9 cellular contexts compared by ENCODE assay signal in the genomic region with DNA sequence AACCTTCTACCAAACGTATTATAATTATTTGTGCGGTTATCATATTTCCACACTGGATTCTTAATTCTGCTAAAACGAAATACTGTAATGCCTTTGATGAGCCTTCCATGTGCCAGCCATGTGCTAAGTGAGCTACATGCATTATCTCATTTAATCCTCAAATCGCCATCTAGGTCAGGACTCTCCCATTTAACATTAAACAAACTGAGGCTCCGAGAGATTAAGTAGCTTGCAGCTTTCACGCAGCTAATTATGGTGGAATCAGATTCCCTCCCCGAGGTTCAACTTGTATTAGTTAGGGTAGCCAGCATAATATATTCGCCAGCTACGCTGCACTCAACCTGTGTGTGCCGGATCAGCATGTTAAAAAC. TPM values are rescaled to one million over a fixed set of nuclear protein-coding genes. Genes with fewer than 3 reads are reported as not detected.
DNase-seq lines count a peak whose midpoint lies in the region; ATAC-seq, FAIRE-seq and TF ChIP-seq lines count a peak whose summit lies in the region.
"Had no signal": no experiment of that assay in that cellular context is flagged by ENCODE, and none has a peak within 500 bp of the region (broad histone marks: within the 10 kb centered on the region; RNA-seq: fewer than 3 reads in every experiment).

No MANE protein-coding gene starts in this region.

- ATAC-seq in HepG2 (no peak), right lobe of liver (no peak)

- in situ Hi-C loops in HepG2 (cut with HindIII; ENCODE audit: extremely low pct_ligation_motif_present, low pct_unique_long_range_greater_than_20kb) (no loop called here), GM13977 (cut with MboI; ENCODE audit: low pct_unique_long_range_greater_than_20kb, low sequenced_read_pairs, unreplicated experiment) (no loop called here)

- FAIRE-seq in HepG2 (lab: Jason Lieb, UNC), result no peak

- peak overlapping the region; percentile 33 to 83 (median 46); a peak in 5 of 6 replicates for H3K4me3 ChIP-seq in HepG2 (replicated peaks in 1 of 3; ENCODE audit: insufficient read depth in 1 of 3, low read depth in 2 of 3, low read length in 3 of 3)
- peak overlapping the region in 1 of 3 donors; percentile 13 for H3K4me3 ChIP-seq in right lobe of liver
- peak overlapping the region; percentile 51 for H3K4me3 ChIP-seq in WERI-Rb-1 (ENCODE audit: low read depth, low read length)
- H3K4me3 ChIP-seq in iPS-15b (ENCODE audit: low read depth, low read length), result peak overlapping the region; percentile 86
- peak overlapping the region; percentile 48 for H3K4me3 ChIP-seq in suprapubic skin

- no peaks in the 10 kb centered on the region for H3K9me3 ChIP-seq in HepG2 (ENCODE audit: low read length)
- no peaks in the 10 kb centered on the region for H3K9me3 ChIP-seq in right lobe of liver
- no peaks in the 10 kb centered on the region for H3K9me3 ChIP-seq in WERI-Rb-1 (ENCODE audit: severe bottlenecking)
- no peaks in the 10 kb centered on the region for H3K9me3 ChIP-seq in iPS-15b (ENCODE audit: control insufficient read depth, insufficient read depth, low read length)
- no peaks in the 10 kb centered on the region for H3K9me3 ChIP-seq in suprapubic skin
- H3K9me3 ChIP-seq: tibial artery had no signal

- intact Hi-C loops in HepG2 (cut with micrococcal nuclease; ENCODE audit: unreplicated experiment), result loop anchor here (2.0 kb wide), 1 partner anchor 41 kb away; no protein-coding TSS in a partner anchor
- intact Hi-C loops in right lobe of liver (cut with DNase I), result no loop called here

- no peak for TF ChIP-seq POLR2A in HepG2 (IDR thresholded peaks at IDR 0.05; ENCODE audit: insufficient read depth in 1 of 2, low read depth in 2 of 2, low read length in 2 of 2)
- no peak for TF ChIP-seq POLR2A in right lobe of liver (IDR thresholded peaks at IDR 0.05)
- TF ChIP-seq POLR2A in suprapubic skin (IDR thresholded peaks at IDR 0.05), result no peak

- no peaks in the 10 kb centered on the region for H3K79me2 ChIP-seq in HepG2 (ENCODE audit: insufficient read depth, low read length)

- no peak overlapping the region for H3K27ac ChIP-seq in HepG2 (ENCODE audit: extremely low read length, insufficient read depth, low read length)
- H3K27ac ChIP-seq in right lobe of liver, result no peak overlapping the region
- no peak overlapping the region for H3K27ac ChIP-seq in WERI-Rb-1
- no peak overlapping the region for H3K27ac ChIP-seq in suprapubic skin
- H3K27ac ChIP-seq: tibial artery had no signal

- no peaks in the 10 kb centered on the region for H4K20me1 ChIP-seq in HepG2 (ENCODE audit: insufficient read depth, low read length)

- 23% methylated on average over 10 of the region's 10 CpGs for WGBS in HepG2 (ENCODE audit: low lambda C conversion rate)
- 57% methylated on average over 9 of the region's 10 CpGs for WGBS in right lobe of liver (ENCODE audit: insufficient coverage, low coverage, low lambda C conversion rate, missing lambda C conversion rate)
- 39% methylated on average over 10 of the region's 10 CpGs for WGBS in suprapubic skin

- no peak overlapping the region for H3K9ac ChIP-seq in HepG2 (ENCODE audit: insufficient read depth, low read depth, low read length)
- no peak overlapping the region for H3K9ac ChIP-seq in iPS-15b (ENCODE audit: low read depth, low read length)

- no peak for TF ChIP-seq EP300 in HepG2 (IDR thresholded peaks at IDR 0.05; ENCODE audit: low read depth in 2 of 2, low read length in 2 of 2)
- TF ChIP-seq EP300 in HepG2 (CRISPR knock-in tag; IDR thresholded peaks at IDR 0.05; ENCODE audit: borderline replicate concordance), result no peak
- TF ChIP-seq EP300 in suprapubic skin (IDR thresholded peaks at IDR 0.05), result no peak

- H3K27me3 ChIP-seq in HepG2 (ENCODE audit: control insufficient read depth in 1 of 2, insufficient read depth in 2 of 2, low read length in 2 of 2) (peaks cover 0 to 17% of the 10 kb centered on the region in 2 experiments; a peak in 2 of 5 replicates), right lobe of liver (no peaks in the 10 kb centered on the region), WERI-Rb-1 (ENCODE audit: insufficient read depth, low read depth, severe bottlenecking) (no peaks in the 10 kb centered on the region), iPS-15b (ENCODE audit: control insufficient read depth, insufficient read depth, low read length) (peaks cover 31% of the 10 kb centered on the region), suprapubic skin (peaks cover 28% of the 10 kb centered on the region)

- BruUV-seq in HepG2 (replicated peaks; lab: Mats Ljungman, UMichigan), result no TSS peak

- no peak overlapping the region for H2AFZ ChIP-seq in HepG2 (ENCODE audit: low read length)

- DNase-seq in HepG2 (ENCODE audit: low spot score), result no peak
- no peak for DNase-seq in right lobe of liver
- DNase-seq in WERI-Rb-1, result no peak
- DNase-seq in suprapubic skin (ENCODE audit: low spot score in 2 of 2), result no peak
- no peak for DNase-seq in AML-193 (lab: John Stamatoyannopoulos, UW)
- DNase-seq in GM13977 (ENCODE audit: low spot score), result no peak
- no peak for DNase-seq in activated gamma-delta T cell (lab: John Stamatoyannopoulos, UW)

- TF ChIP-seq CTCF in HepG2 (CRISPR knock-in tag; IDR thresholded peaks at IDR 0.05) (no peak), right lobe of liver (IDR thresholded peaks at IDR 0.05) (no peak), WERI-Rb-1 (IDR thresholded peaks at IDR 0.05; ENCODE audit: low read depth, low read length) (no peak), suprapubic skin (IDR thresholded peaks at IDR 0.05) (no peak), GM13977 (IDR thresholded peaks at IDR 0.05; ENCODE audit: extremely low read depth, insufficient read depth, missing control alignments) (no peak)

- peaks cover 26% of the 10 kb centered on the region for H3K4me1 ChIP-seq in HepG2 (ENCODE audit: insufficient read depth, low read length)
- H3K4me1 ChIP-seq in right lobe of liver, result peaks cover 0 to 5% (median 3%) of the 10 kb centered on the region in 4 donors
- no peaks in the 10 kb centered on the region for H3K4me1 ChIP-seq in iPS-15b (ENCODE audit: control insufficient read depth, insufficient read depth, low read length)
- peaks cover 15% of the 10 kb centered on the region for H3K4me1 ChIP-seq in suprapubic skin

- peak overlapping the region; percentile 91 for H3K4me2 ChIP-seq in HepG2 (ENCODE audit: low read depth, low read length)

- POLR2A ChIA-PET in HepG2 (lab: Yijun Ruan, JAX), result interaction anchor here (1.0 kb wide), 1 partner anchor 41 kb away, joined by 3 read pairs; no protein-coding TSS in a partner anchor

- H3K36me3 ChIP-seq in HepG2 (replicated peaks in 1 of 2; ENCODE audit: control insufficient read depth in 1 of 2, insufficient read depth in 2 of 2, low read length in 2 of 2) (no peaks in the 10 kb centered on the region), right lobe of liver (no peaks in the 10 kb centered on the region), WERI-Rb-1 (no peaks in the 10 kb centered on the region; the same call in 1 of the 2 replicates), iPS-15b (ENCODE audit: control insufficient read depth, insufficient read depth, low read length) (no peaks in the 10 kb centered on the region), suprapubic skin (no peaks in the 10 kb centered on the region)
- H3K36me3 ChIP-seq: tibial artery had no signal

- no peak for TF ChIP-seq RAD21 in HepG2 (CRISPR knock-in tag; IDR thresholded peaks at IDR 0.05)

- CTCF ChIA-PET in HepG2 (lab: Yijun Ruan, JAX; ENCODE audit: low intra/inter-chr PET ratio, low total read pairs), result no interaction called here

RNA-seq across cellular contexts. Expression of a gene that starts 0.8 kb away (rescaled TPM):
- 12.9 and 15.3 TPM in 2 replicates for total RNA-seq in HepG2 (2016; rRNA removed; fragmentation: Illumina TruSeq; extraction: Trizol)
- 15.1 and 19.5 TPM in 2 replicates for total RNA-seq in HepG2 (2016; cell fraction: cytosol; rRNA removed; fragmentation: Illumina TruSeq; extraction: Trizol; ENCODE audit: low read depth)
- 10.8 and 14.4 TPM in 2 replicates for total RNA-seq in HepG2 (2016; cell fraction: insoluble cytoplasmic fraction; rRNA removed; fragmentation: Illumina TruSeq; extraction: Trizol)
- 32.7 and 34.3 TPM in 2 replicates for total RNA-seq in HepG2 (2016; cell fraction: membrane; rRNA removed; fragmentation: Illumina TruSeq; extraction: Trizol)
- 8.1 and 9.4 TPM in 2 replicates for total RNA-seq in HepG2 (2016; cell fraction: nucleus; rRNA removed; fragmentation: Illumina TruSeq; extraction: Trizol)
- 16.5 and 18.2 TPM in 2 replicates for polyA plus RNA-seq in HepG2 (2011; rRNA removed)
- polyA plus RNA-seq in HepG2 (2011; cell fraction: cytosol; rRNA removed), result 19.8 and 23.3 TPM in 2 replicates
- 8.5 and 9.9 TPM in 2 replicates for polyA plus RNA-seq in HepG2 (2011; cell fraction: nucleus; rRNA removed)
- 10.1 and 13.3 TPM in 2 replicates for polyA plus RNA-seq in HepG2 (2012)
- polyA plus RNA-seq in HepG2 (2016; cell fraction: cytosol; fragmentation: Illumina TruSeq; extraction: Trizol; ENCODE audit: low read depth), result 23.0 and 28.4 TPM in 2 replicates
- polyA plus RNA-seq in HepG2 (2016; cell fraction: insoluble cytoplasmic fraction; fragmentation: Illumina TruSeq; extraction: Trizol; ENCODE audit: low read depth), result 13.0 and 14.1 TPM in 2 replicates
- polyA plus RNA-seq in HepG2 (2016; cell fraction: membrane; fragmentation: Illumina TruSeq; extraction: Trizol; ENCODE audit: low read depth), result 35.6 and 37.4 TPM in 2 replicates
- 15.5 and 18.6 TPM in 2 replicates for polyA plus RNA-seq in HepG2 (2016; cell fraction: nucleus; fragmentation: Illumina TruSeq; extraction: Trizol; ENCODE audit: insufficient read depth, low read depth)
- polyA minus RNA-seq in HepG2 (2011; rRNA and poly(A)+ RNA removed; ENCODE audit: low replicate concordance), result 9.5 and 35.1 TPM in 2 replicates
- polyA minus RNA-seq in HepG2 (2011; cell fraction: cytosol; rRNA and poly(A)+ RNA removed), result 9.1 and 9.7 TPM in 2 replicates
- 7.2 and 10.4 TPM in 2 replicates for polyA minus RNA-seq in HepG2 (2011; cell fraction: nucleus; rRNA and poly(A)+ RNA removed)
- total RNA-seq in right lobe of liver, result 10 to 100 TPM in 5 of 6 experiments, 1 to 10 TPM in 1; 9.0 to 34.1 (median 23.2) TPM
- total RNA-seq in suprapubic skin, result 10 to 100 TPM in 3 of 4 donors, 1 to 10 TPM in 1; 9.1 to 17.9 (median 11.1) TPM

RNA-seq across cellular contexts. Expression of a gene that starts 44.7 kb away (rescaled TPM):
- 22.1 and 32.3 TPM in 2 replicates for total RNA-seq in HepG2 (2016; rRNA removed; fragmentation: Illumina TruSeq; extraction: Trizol)
- 72.0 and 77.5 TPM in 2 replicates for total RNA-seq in HepG2 (2016; cell fraction: cytosol; rRNA removed; fragmentation: Illumina TruSeq; extraction: Trizol; ENCODE audit: low read depth)
- total RNA-seq in HepG2 (2016; cell fraction: insoluble cytoplasmic fraction; rRNA removed; fragmentation: Illumina TruSeq; extraction: Trizol), result 22.7 and 33.9 TPM in 2 replicates
- total RNA-seq in HepG2 (2016; cell fraction: membrane; rRNA removed; fragmentation: Illumina TruSeq; extraction: Trizol), result 37.3 and 38.5 TPM in 2 replicates
- 26.1 and 28.3 TPM in 2 replicates for total RNA-seq in HepG2 (2016; cell fraction: nucleus; rRNA removed; fragmentation: Illumina TruSeq; extraction: Trizol)
- polyA plus RNA-seq in HepG2 (2011; rRNA removed), result 23.8 and 30.7 TPM in 2 replicates
- 21.9 and 24.2 TPM in 2 replicates for polyA plus RNA-seq in HepG2 (2011; cell fraction: cytosol; rRNA removed)
- 68.3 and 80.4 TPM in 2 replicates for polyA plus RNA-seq in HepG2 (2011; cell fraction: nucleus; rRNA removed)
- 19.4 and 20.7 TPM in 2 replicates for polyA plus RNA-seq in HepG2 (2012)
- polyA plus RNA-seq in HepG2 (2016; cell fraction: cytosol; fragmentation: Illumina TruSeq; extraction: Trizol; ENCODE audit: low read depth), result 4.1 and 4.4 TPM in 2 replicates
- polyA plus RNA-seq in HepG2 (2016; cell fraction: insoluble cytoplasmic fraction; fragmentation: Illumina TruSeq; extraction: Trizol; ENCODE audit: low read depth), result 22.5 and 25.2 TPM in 2 replicates
- 14.8 and 15.2 TPM in 2 replicates for polyA plus RNA-seq in HepG2 (2016; cell fraction: membrane; fragmentation: Illumina TruSeq; extraction: Trizol; ENCODE audit: low read depth)
- 63.0 and 65.6 TPM in 2 replicates for polyA plus RNA-seq in HepG2 (2016; cell fraction: nucleus; fragmentation: Illumina TruSeq; extraction: Trizol; ENCODE audit: insufficient read depth, low read depth)
- polyA minus RNA-seq in HepG2 (2011; rRNA and poly(A)+ RNA removed; ENCODE audit: low replicate concordance), result 0.07 and 139 TPM in 2 replicates
- polyA minus RNA-seq in HepG2 (2011; cell fraction: cytosol; rRNA and poly(A)+ RNA removed), result 31.4 and 35.0 TPM in 2 replicates
- polyA minus RNA-seq in HepG2 (2011; cell fraction: nucleus; rRNA and poly(A)+ RNA removed), result 12.0 and 20.4 TPM in 2 replicates
- total RNA-seq in right lobe of liver, result 10 to 100 TPM in 4 of 6 experiments, 1 to 10 TPM in 2; 6.4 to 21.2 (median 12.1) TPM
- 10 to 100 TPM; 13.8 to 34.5 (median 18.1) TPM for total RNA-seq in suprapubic skin
